Comparison of ENCODE assay signal across 27 cellular contexts in genomic region chr11:13160302-13160701, GRCh38.
A peak's percentile ranks its signal among the peaks of the same experiment; 100 is the strongest.
DNase-seq lines count a peak whose midpoint lies in the region; ATAC-seq and TF ChIP-seq lines count a peak whose summit lies in the region.
"Had no signal": no experiment of that assay in that cellular context is flagged by ENCODE, and none has a peak within 500 bp of the region (broad histone marks: within the 10 kb centered on the region; RNA-seq: fewer than 3 reads in every experiment).

No MANE protein-coding gene starts in this region.

- TF ChIP-seq CTCF in brain (conservative IDR thresholded peaks at IDR 0.05): no peak
- TF ChIP-seq CTCF in glutamatergic neuron (IDR thresholded peaks at IDR 0.05; ENCODE audit: partially characterized antibody, unreplicated experiment): no peak
- TF ChIP-seq CTCF in suprapubic skin (IDR thresholded peaks at IDR 0.05): no peak
- TF ChIP-seq CTCF in WERI-Rb-1 (IDR thresholded peaks at IDR 0.05; ENCODE audit: low read depth, low read length): no peak
- TF ChIP-seq CTCF in psoas muscle (IDR thresholded peaks at IDR 0.05): no peak

- TF ChIP-seq POLR2A in suprapubic skin (IDR thresholded peaks at IDR 0.05): no peak

- CTCF ChIA-PET in activated CD4-positive, alpha-beta T cell treated with anti-CD3 and anti-CD28 coated beads for 36 hours (lab: Charles Lee): no interaction called here

- H3K9me3 Mint-ChIP-seq in brain (peaks cover 18 to 23% (median 22%) of the 10 kb centered on the region in 5 experiments), glutamatergic neuron (ENCODE audit: unreplicated experiment) (peaks cover 2% of the 10 kb centered on the region)
- H3K9me3 Mint-ChIP-seq in activated CD4-positive, alpha-beta T cell treated with anti-CD3 and anti-CD28 coated beads for 36 hours (ENCODE audit: low read depth): no peaks in the 10 kb centered on the region
- H3K9me3 Mint-ChIP-seq: central memory CD8-positive, alpha-beta T cell had no signal

- peak overlapping the region in 3 of 5 experiments; percentile 28 to 34 (median 32) for H3K4me3 Mint-ChIP-seq in brain
- no peak overlapping the region for H3K4me3 Mint-ChIP-seq in glutamatergic neuron (ENCODE audit: unreplicated experiment)
- H3K4me3 Mint-ChIP-seq in activated CD4-positive, alpha-beta T cell treated with anti-CD3 and anti-CD28 coated beads for 36 hours: no peak overlapping the region
- H3K4me3 Mint-ChIP-seq: activated naive CD4-positive, alpha-beta T cell treated with anti-CD3 and anti-CD28 coated beads, Interleukin-2, amount 50 U/mL, for 24 hours; activated T-helper 1 cell treated with anti-CD3 and anti-CD28 coated beads, Interleukin-12 subunit alpha, Interleukin-12 subunit beta, Interleukin-2, Interleukin-4 antibody, amounts not matched to agents 30 ng/mL and 10 ng/mL and 1 ng/mL, durations not matched to agents 14 hours and 24 hours and 36 hours; central memory CD8-positive, alpha-beta T cell; memory B cell; naive thymus-derived CD4-positive, alpha-beta T cell; T-helper 17 cell had no signal

- POLR2A ChIA-PET in activated CD4-positive, alpha-beta T cell treated with anti-CD3 and anti-CD28 coated beads for 36 hours (lab: Charles Lee): no interaction called here

- peaks cover 7% of the 10 kb centered on the region for H3K27me3 Mint-ChIP-seq in brain
- no peaks in the 10 kb centered on the region for H3K27me3 Mint-ChIP-seq in glutamatergic neuron (ENCODE audit: unreplicated experiment)
- H3K27me3 Mint-ChIP-seq in activated CD4-positive, alpha-beta T cell treated with anti-CD3 and anti-CD28 coated beads for 36 hours: peaks cover 13% of the 10 kb centered on the region

- H3K27ac ChIP-seq in suprapubic skin (peak overlapping the region; percentile 85), WERI-Rb-1 (no peak overlapping the region), psoas muscle (no peak overlapping the region)
- H3K27ac ChIP-seq: esophagus muscularis mucosa, right lobe of liver, upper lobe of right lung had no signal

- intact Hi-C loops in psoas muscle (cut with DNase I): no loop called here
- intact Hi-C loops in activated CD4-positive, alpha-beta T cell treated with anti-CD3 and anti-CD28 coated beads for 36 hours (cut with DNase I, micrococcal nuclease): no loop called here

- H3K4me1 Mint-ChIP-seq in brain: peaks cover 23% of the 10 kb centered on the region
- H3K4me1 Mint-ChIP-seq in glutamatergic neuron (ENCODE audit: low read depth, unreplicated experiment): peaks cover 8% of the 10 kb centered on the region
- no peaks in the 10 kb centered on the region for H3K4me1 Mint-ChIP-seq in activated CD4-positive, alpha-beta T cell treated with anti-CD3 and anti-CD28 coated beads for 36 hours
- H3K4me1 Mint-ChIP-seq: activated naive CD4-positive, alpha-beta T cell treated with anti-CD3 and anti-CD28 coated beads, Interleukin-2, amount 50 U/mL, for 24 hours; central memory CD8-positive, alpha-beta T cell; memory B cell; naive thymus-derived CD4-positive, alpha-beta T cell; T-helper 17 cell had no signal

- H3K4me3 ChIP-seq in suprapubic skin (no peak overlapping the region), WERI-Rb-1 (ENCODE audit: low read depth, low read length) (no peak overlapping the region), psoas muscle (no peak overlapping the region)
- H3K4me3 ChIP-seq: esophagus muscularis mucosa, MG63, right lobe of liver, upper lobe of right lung had no signal

- H3K4me1 ChIP-seq in suprapubic skin (peaks cover 24% of the 10 kb centered on the region), psoas muscle (no peaks in the 10 kb centered on the region)
- H3K4me1 ChIP-seq: Caco-2, esophagus muscularis mucosa, right lobe of liver, upper lobe of right lung had no signal

- peak overlapping the region; percentile 50 to 87 (median 76) for H3K27ac Mint-ChIP-seq in brain
- no peak overlapping the region for H3K27ac Mint-ChIP-seq in glutamatergic neuron (ENCODE audit: unreplicated experiment)
- no peak overlapping the region for H3K27ac Mint-ChIP-seq in activated CD4-positive, alpha-beta T cell treated with anti-CD3 and anti-CD28 coated beads for 36 hours
- H3K27ac Mint-ChIP-seq: activated naive CD4-positive, alpha-beta T cell treated with anti-CD3 and anti-CD28 coated beads, Interleukin-2, amount 50 U/mL, for 24 hours; activated T-helper 1 cell treated with anti-CD3 and anti-CD28 coated beads, Interleukin-12 subunit alpha, Interleukin-12 subunit beta, Interleukin-2, Interleukin-4 antibody, amounts not matched to agents 30 ng/mL and 10 ng/mL and 1 ng/mL, durations not matched to agents 14 hours and 24 hours and 36 hours; memory B cell; naive thymus-derived CD4-positive, alpha-beta T cell; T-helper 17 cell had no signal

- 31% methylated on average over 7 of the region's 7 CpGs for WGBS in suprapubic skin
- 35 to 55% (median 42%) methylated on average over 7 of the region's 7 CpGs for WGBS in psoas muscle, 3 donors

- H3K36me3 Mint-ChIP-seq in brain (no peaks in the 10 kb centered on the region), glutamatergic neuron (ENCODE audit: unreplicated experiment) (peaks cover 4% of the 10 kb centered on the region)
- H3K36me3 Mint-ChIP-seq in activated CD4-positive, alpha-beta T cell treated with anti-CD3 and anti-CD28 coated beads for 36 hours (ENCODE audit: low read depth): no peaks in the 10 kb centered on the region
- H3K36me3 Mint-ChIP-seq: activated naive CD4-positive, alpha-beta T cell treated with anti-CD3 and anti-CD28 coated beads, Interleukin-2, amount 50 U/mL, for 24 hours had no signal

- TF ChIP-seq EP300 in suprapubic skin (IDR thresholded peaks at IDR 0.05): no peak

- ATAC-seq in psoas muscle: no peak
- ATAC-seq in activated CD4-positive, alpha-beta T cell treated with anti-CD3 and anti-CD28 coated beads for 36 hours: no peak
- ATAC-seq: naive thymus-derived CD4-positive, alpha-beta T cell; right lobe of liver; T-helper 17 cell; upper lobe of right lung had no signal

- DNase-seq in NCI-H1436 (lab: John Stamatoyannopoulos, UW): peak; percentile 32
- DNase-seq in NCI-H1436 treated with DMSO at 0.1 percent for 48 hours (lab: John Stamatoyannopoulos, UW): no peak
- DNase-seq in glutamatergic neuron: peak; percentile 43
- DNase-seq in suprapubic skin (ENCODE audit: low spot score in 2 of 2): no peak
- no peak for DNase-seq in WERI-Rb-1
- DNase-seq in psoas muscle: no peak
- no peak for DNase-seq in activated CD4-positive, alpha-beta T cell treated with anti-CD3 and anti-CD28 coated beads for 36 hours
- DNase-seq: activated CD4-positive, alpha-beta T cell treated with anti-CD3 and anti-CD28 coated beads, Interleukin-2, amount 50 U/mL, for 1 hour; aorta; Caco-2; EL; kidney glomerular epithelial cell; MG63; naive thymus-derived CD4-positive, alpha-beta T cell; NCI-H1694; NCI-H510A; NK-92 treated with Interleukin-12 subunit alpha and Interleukin-12 subunit beta, amount 100 ng/mL, for 24 hours; right lobe of liver; stimulated activated CD4-positive, alpha-beta T cell treated with anti-CD3 and anti-CD28 coated beads, Interleukin-15, amount 100 ng/mL, for 24 hours; T-helper 17 cell; upper lobe of right lung had no signal

- no peaks in the 10 kb centered on the region for H3K36me3 ChIP-seq in suprapubic skin
- H3K36me3 ChIP-seq in WERI-Rb-1: no peaks in the 10 kb centered on the region
- H3K36me3 ChIP-seq in psoas muscle (ENCODE audit: insufficient read depth in 1 of 2, low read depth in 1 of 2): no peaks in the 10 kb centered on the region
- H3K36me3 ChIP-seq: esophagus muscularis mucosa, MG63, right lobe of liver, upper lobe of right lung had no signal

- H3K9me3 ChIP-seq in suprapubic skin (no peaks in the 10 kb centered on the region), WERI-Rb-1 (ENCODE audit: severe bottlenecking) (peaks cover 7% of the 10 kb centered on the region), psoas muscle (peaks cover 5% of the 10 kb centered on the region)
- H3K9me3 ChIP-seq: right lobe of liver, upper lobe of right lung had no signal

- H3K27me3 ChIP-seq in suprapubic skin (no peaks in the 10 kb centered on the region), WERI-Rb-1 (ENCODE audit: insufficient read depth, low read depth, severe bottlenecking) (peaks cover 19% of the 10 kb centered on the region), psoas muscle (ENCODE audit: insufficient read depth in 3 of 3, low read length in 2 of 3) (peaks cover 0 to 4% (median 3%) of the 10 kb centered on the region in 3 donors)
- H3K27me3 ChIP-seq: esophagus muscularis mucosa, MG63, right lobe of liver, upper lobe of right lung had no signal

Comparison
In these comparisons a context has a peak if more than half of its experiments do, and no peak if none do; other contexts are left out.
1. DNase-seq: peak in NCI-H1436 (single experiment) and glutamatergic neuron (single experiment); none in NCI-H1436 treated with DMSO at 0.1 percent for 48 hours (single experiment), suprapubic skin (0 of 2), WERI-Rb-1 (single experiment), psoas muscle (0 of 2) and activated CD4-positive, alpha-beta T cell treated with anti-CD3 and anti-CD28 coated beads for 36 hours (single experiment).
2. H3K27ac Mint-ChIP-seq: peak in brain (5 of 5); none in glutamatergic neuron (single experiment) and activated CD4-positive, alpha-beta T cell treated with anti-CD3 and anti-CD28 coated beads for 36 hours (single experiment).
3. H3K4me3 Mint-ChIP-seq: peak in brain (3 of 5); none in glutamatergic neuron (single experiment) and activated CD4-positive, alpha-beta T cell treated with anti-CD3 and anti-CD28 coated beads for 36 hours (single experiment).